Comparison of ENCODE assay signal across 8 cellular contexts in the genomic region with DNA sequence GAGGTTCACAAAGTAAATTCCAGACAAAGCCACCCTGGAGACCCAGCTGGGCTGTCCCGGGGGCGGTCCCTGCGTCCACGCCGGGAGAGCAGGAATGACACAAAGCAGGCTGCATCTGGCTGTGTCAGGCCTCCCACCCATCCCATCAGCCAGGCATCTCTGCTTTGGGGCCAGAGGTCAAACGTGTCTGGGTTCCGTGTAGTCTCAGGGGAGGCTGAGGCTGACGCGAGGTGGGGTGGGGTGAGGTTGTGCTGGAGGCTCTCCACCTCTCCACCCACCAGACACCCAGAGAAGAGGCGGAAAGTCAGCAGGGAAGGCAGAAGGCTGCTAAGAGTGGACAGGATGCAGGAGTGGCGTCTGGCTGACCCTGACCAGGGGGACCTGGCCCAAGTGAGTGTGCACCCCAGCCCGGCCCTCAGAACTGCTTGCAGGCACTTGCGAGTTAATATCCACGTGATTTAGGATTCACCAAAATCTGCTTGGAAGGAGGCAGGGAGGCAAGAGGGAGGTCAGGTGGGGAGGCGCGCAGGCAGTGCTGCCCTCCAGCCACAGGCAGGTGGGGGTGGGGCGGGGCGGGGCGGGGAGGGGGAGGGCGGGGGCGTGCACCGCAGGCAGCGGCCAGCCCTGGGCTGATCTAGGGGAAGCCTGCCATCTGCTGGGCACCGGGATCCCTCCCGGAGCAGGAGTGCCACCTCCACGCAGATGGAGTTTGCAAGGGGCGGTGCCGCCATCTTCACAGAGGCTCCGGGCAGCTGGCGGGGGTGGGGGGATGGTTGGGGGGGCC. TPM values are rescaled to one million over a fixed set of nuclear protein-coding genes. Genes with fewer than 3 reads are reported as not detected.
DNase-seq lines count a peak whose midpoint lies in the region; ATAC-seq and TF ChIP-seq lines count a peak whose summit lies in the region.

No MANE protein-coding gene starts in this region.

- DNase-seq in 8988T (peak; percentile 90), GM23338 (ENCODE audit: low spot score) (peak; percentile 89), NCI-H345 (lab: John Stamatoyannopoulos, UW) (peak; percentile 94), cerebellar cortex (ENCODE audit: low spot score) (peak; percentile 65), left kidney (ENCODE audit: low read depth, low spot score) (peak; percentile 93)
- DNase-seq in activated CD4-positive, alpha-beta T cell treated with anti-CD3 and anti-CD28 coated beads for 24 hours (ENCODE audit: low read depth in 2 of 2): peak; percentile 74 to 79
- peak; percentile 71 to 77 for DNase-seq in stimulated activated CD4-positive, alpha-beta T cell treated with anti-CD3 and anti-CD28 coated beads, Interleukin-2, amount 100 ng/mL, for 48 hours

- peak overlapping the region; percentile 74; the same call in 1 of the 2 replicates for H3K27ac Mint-ChIP-seq in GM23338

- H2AFZ ChIP-seq in GM23338: no peak overlapping the region

- H3K27me3 Mint-ChIP-seq in GM23338 (ENCODE audit: insufficient read depth, low read depth, poor library complexity): peaks cover 16% of the 10 kb centered on the region

- no peak overlapping the region for H3K27ac ChIP-seq in GM23338 (ENCODE audit: low read depth)

- peak; percentile 83 for ATAC-seq in GM23338
- no peak for ATAC-seq in HG03025 (IDR thresholded peaks at IDR 0.05; ENCODE audit: low FRiP score, unreplicated experiment)

- peak overlapping the region; percentile 4; the same call in 2 of the 3 replicates for H3K4me3 Mint-ChIP-seq in GM23338

- H3K4me1 ChIP-seq in GM23338 (ENCODE audit: insufficient read depth): peaks cover 47% of the 10 kb centered on the region

- H3K9me3 Mint-ChIP-seq in GM23338: no peaks in the 10 kb centered on the region; the same call in 2 of the 3 replicates

- H3K4me1 Mint-ChIP-seq in GM23338: peaks cover 61% of the 10 kb centered on the region

- TF ChIP-seq CTCF in GM23338 (conservative IDR thresholded peaks at IDR 0.05; ENCODE audit: low read depth in 2 of 2): peak; percentile 20 to 78; a peak in 2 of 4 replicates

- peaks cover 51% of the 10 kb centered on the region for H3K79me2 ChIP-seq in GM23338 (replicated peaks; ENCODE audit: insufficient read depth)

- peaks cover 7% of the 10 kb centered on the region; the same call in 1 of the 2 replicates for H3F3A ChIP-seq in GM23338 (replicated peaks; ENCODE audit: low read depth)

- no peaks in the 10 kb centered on the region for H3K36me3 ChIP-seq in GM23338 (ENCODE audit: insufficient read depth)

- H3K9me2 ChIP-seq in GM23338 (ENCODE audit: insufficient read depth): no peaks in the 10 kb centered on the region

- peaks cover 18% of the 10 kb centered on the region for H4K20me1 ChIP-seq in GM23338 (replicated peaks; ENCODE audit: insufficient read depth)

- peak overlapping the region; percentile 53; the same call in 1 of the 2 replicates for H3K4me3 ChIP-seq in GM23338

- H3K36me3 Mint-ChIP-seq in GM23338 (ENCODE audit: low read depth): peaks cover 2% of the 10 kb centered on the region; the same call in 2 of the 3 replicates

- peak overlapping the region; percentile 81; the same call in 1 of the 2 replicates for H3K4me2 ChIP-seq in GM23338

- H3K27me3 ChIP-seq in GM23338 (ENCODE audit: insufficient read depth): no peaks in the 10 kb centered on the region

TF ChIP-seq in GM23338, 12 proteins besides CTCF, POLR2A, EP300 and RAD21:
- TF ChIP-seq POLR2AphosphoS5 (IDR thresholded peaks at IDR 0.05; ENCODE audit: low read depth) (0 out of 2 replicates have a peak, but pooled peaks have one; percentile 5), CREB1 (CRISPR knock-in tag; IDR thresholded peaks at IDR 0.05; ENCODE audit: low read depth) (no peak), EZH2phosphoT487 (IDR thresholded peaks at IDR 0.05; ENCODE audit: unreplicated experiment) (no peak)

RNA-seq across cellular contexts. Expression of a gene that starts 44.3 kb away (rescaled TPM):
- 93.5 and 104 TPM in 2 replicates for total RNA-seq in GM23338 (2014; rRNA removed; shearing (Covaris generic))
- 15.2 and 16.7 TPM in 2 replicates for polyA plus RNA-seq in GM23338 (2016; fragmentation: Nextera tagmentation; extraction: Ambion mirVana)

RNA-seq across cellular contexts. Expression of a gene that starts 45.1 kb away (rescaled TPM):
- total RNA-seq in GM23338 (2014; rRNA removed; shearing (Covaris generic)): 7.1 and 8.1 TPM in 2 replicates
- polyA plus RNA-seq in GM23338 (2016; fragmentation: Nextera tagmentation; extraction: Ambion mirVana): 6.7 and 7.6 TPM in 2 replicates
